Comparison of ENCODE assay signal across 8 cellular contexts in the genomic region with DNA sequence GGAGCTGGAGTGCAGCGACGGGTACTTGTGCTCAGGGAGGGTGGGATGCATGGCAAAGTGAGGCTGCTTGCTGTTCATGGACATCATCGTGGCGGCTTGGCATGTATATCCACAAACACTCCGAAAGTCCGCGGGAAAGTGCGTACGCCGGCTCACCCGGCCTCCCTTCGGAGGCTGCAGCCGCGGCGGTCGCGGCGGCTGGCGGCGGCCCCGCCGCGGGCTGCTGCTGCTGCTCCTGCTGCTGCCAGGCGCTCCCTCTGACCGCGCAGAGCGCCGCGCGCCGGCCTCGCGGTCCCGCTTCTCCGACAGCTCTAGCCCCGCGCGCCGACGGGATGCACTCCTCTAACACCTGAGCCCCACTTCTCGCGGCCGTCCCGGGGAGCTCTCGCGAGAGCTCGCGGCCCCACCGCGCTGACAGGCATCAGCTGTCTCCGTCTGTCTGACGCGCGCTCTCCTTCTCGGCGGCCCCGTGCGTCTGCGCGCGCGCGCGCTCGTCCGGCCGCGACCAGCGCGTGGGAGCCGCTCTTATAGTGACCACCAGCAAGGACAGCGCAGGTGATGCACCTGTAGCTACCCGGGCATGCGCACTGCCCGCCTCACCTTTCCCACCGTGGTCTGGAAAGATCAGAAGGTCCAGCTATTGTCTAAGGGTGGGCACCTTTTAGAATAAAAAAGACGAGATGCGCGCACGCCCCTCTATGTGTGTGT. TPM values are rescaled to one million over a fixed set of nuclear protein-coding genes. Genes with fewer than 3 reads are reported as not detected.
DNase-seq lines count a peak whose midpoint lies in the region; ATAC-seq and TF ChIP-seq lines count a peak whose summit lies in the region.

A gene with protein sequence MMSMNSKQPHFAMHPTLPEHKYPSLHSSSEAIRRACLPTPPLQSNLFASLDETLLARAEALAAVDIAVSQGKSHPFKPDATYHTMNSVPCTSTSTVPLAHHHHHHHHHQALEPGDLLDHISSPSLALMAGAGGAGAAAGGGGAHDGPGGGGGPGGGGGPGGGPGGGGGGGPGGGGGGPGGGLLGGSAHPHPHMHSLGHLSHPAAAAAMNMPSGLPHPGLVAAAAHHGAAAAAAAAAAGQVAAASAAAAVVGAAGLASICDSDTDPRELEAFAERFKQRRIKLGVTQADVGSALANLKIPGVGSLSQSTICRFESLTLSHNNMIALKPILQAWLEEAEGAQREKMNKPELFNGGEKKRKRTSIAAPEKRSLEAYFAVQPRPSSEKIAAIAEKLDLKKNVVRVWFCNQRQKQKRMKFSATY (minus strand): TSS at position 313 of the 708 bp plus-strand sequence. CDS start 226 bp downstream, at position 87.

- peak within 1 kb of the TSS; percentile 46 for H3K4me3 ChIP-seq in HL-60 (replicated peaks; ENCODE audit: insufficient read depth, low read length)
- H3K4me3 ChIP-seq in NT2/D1 (ENCODE audit: insufficient read length, low read depth): peak within 1 kb of the TSS; percentile 39
- H3K4me3 ChIP-seq in iPS-15b (ENCODE audit: low read depth, low read length): peak within 1 kb of the TSS; percentile 66

- peaks cover 79% of the 10 kb centered on the region for H3K27me3 ChIP-seq in HL-60 (ENCODE audit: insufficient read depth, poor library complexity, severe bottlenecking)
- peaks cover 96% of the 10 kb centered on the region for H3K27me3 ChIP-seq in NT2/D1 (ENCODE audit: insufficient read depth, insufficient read length)
- peaks cover 96% of the 10 kb centered on the region for H3K27me3 ChIP-seq in iPS-15b (ENCODE audit: control insufficient read depth, insufficient read depth, low read length)

- peak within 1 kb of the TSS; percentile 83 for H3K4me3 Mint-ChIP-seq in activated T-helper 2 cell treated with anti-CD3 and anti-CD28 coated beads, Interferon-gamma antibody, Interleukin-2, Interleukin-4, amounts not matched to agents 10 μg/mL and 5 μg/mL and 100 μg/mL, durations not matched to agents 14 hours and 24 hours and 36 hours (ENCODE audit: low read depth)

- H3K9me3 Mint-ChIP-seq in activated T-helper 2 cell treated with anti-CD3 and anti-CD28 coated beads, Interferon-gamma antibody, Interleukin-2, Interleukin-4, amounts not matched to agents 10 μg/mL and 5 μg/mL and 100 μg/mL, durations not matched to agents 14 hours and 24 hours and 36 hours: no peaks in the 10 kb centered on the region

- TF ChIP-seq CTCF in HL-60 (IDR thresholded peaks at IDR 0.05; ENCODE audit: insufficient read depth, low read length): no peak

- peak within 1 kb of the TSS; percentile 62 for H3K27ac Mint-ChIP-seq in activated T-helper 2 cell treated with anti-CD3 and anti-CD28 coated beads, Interferon-gamma antibody, Interleukin-2, Interleukin-4, amounts not matched to agents 10 μg/mL and 5 μg/mL and 100 μg/mL, durations not matched to agents 14 hours and 24 hours and 36 hours

- H3K4me1 Mint-ChIP-seq in activated T-helper 2 cell treated with anti-CD3 and anti-CD28 coated beads, Interferon-gamma antibody, Interleukin-2, Interleukin-4, amounts not matched to agents 10 μg/mL and 5 μg/mL and 100 μg/mL, durations not matched to agents 14 hours and 24 hours and 36 hours (ENCODE audit: low read depth): peaks cover 38% of the 10 kb centered on the region

- no peak within 1 kb of the TSS for H3K27ac ChIP-seq in HL-60 (replicated peaks)

- intact Hi-C loops in activated T-helper 2 cell treated with anti-CD3 and anti-CD28 coated beads, Interferon-gamma antibody, Interleukin-2, Interleukin-4, amounts not matched to agents 10 μg/mL and 5 μg/mL and 100 μg/mL, durations not matched to agents 14 hours and 24 hours and 36 hours (cut with micrococcal nuclease): loop anchor here (1.0 to 10.0 kb wide), 3 partner anchors 8 to 371 kb away; a partner anchor contains a TSS
- intact Hi-C loops in posterior cingulate gyrus (cut with DNase I): no loop called here

- peak; percentile 56 for DNase-seq in COLO829 (ENCODE audit: low spot score)
- DNase-seq in HL-60 (ENCODE audit: low read depth in 1 of 2, low spot score in 1 of 2): peak; percentile 64 to 77
- DNase-seq in NT2/D1 (ENCODE audit: low read depth, low spot score): no peak
- peak; percentile 68 for DNase-seq in activated T-helper 2 cell treated with anti-CD3 and anti-CD28 coated beads, Interferon-gamma antibody, Interleukin-2, Interleukin-4, amounts not matched to agents 10 μg/mL and 5 μg/mL and 100 μg/mL, durations not matched to agents 14 hours and 24 hours and 36 hours (ENCODE audit: low spot score)
- peak; percentile 58 to 69 (median 63) for DNase-seq in stimulated activated CD4-positive, alpha-beta T cell treated with anti-CD3 and anti-CD28 coated beads, Interleukin-12 subunit alpha, Interleukin-12 subunit beta, amount 100 ng/mL, for 48 hours (ENCODE audit: low read depth in 2 of 3, low spot score in 1 of 3)
- no peak for DNase-seq in posterior cingulate gyrus

- H3K9ac ChIP-seq in NT2/D1 (ENCODE audit: insufficient read length, low read depth) (peak within 1 kb of the TSS; percentile 42), iPS-15b (ENCODE audit: low read depth, low read length) (no peak within 1 kb of the TSS)

- H3K36me3 Mint-ChIP-seq in activated T-helper 2 cell treated with anti-CD3 and anti-CD28 coated beads, Interferon-gamma antibody, Interleukin-2, Interleukin-4, amounts not matched to agents 10 μg/mL and 5 μg/mL and 100 μg/mL, durations not matched to agents 14 hours and 24 hours and 36 hours (ENCODE audit: low read depth): peaks cover 6% of the 10 kb centered on the region

- H3K9me3 ChIP-seq in NT2/D1 (ENCODE audit: insufficient read depth, low read length) (no peaks in the 10 kb centered on the region), iPS-15b (ENCODE audit: control insufficient read depth, insufficient read depth, low read length) (no peaks in the 10 kb centered on the region)

- H3K36me3 ChIP-seq in NT2/D1 (ENCODE audit: insufficient read depth, insufficient read length, low read length): no peaks in the 10 kb centered on the region
- no peaks in the 10 kb centered on the region for H3K36me3 ChIP-seq in iPS-15b (ENCODE audit: control insufficient read depth, insufficient read depth, low read length)

- peak; percentile 91 for ATAC-seq in GM21360 (IDR thresholded peaks at IDR 0.05; ENCODE audit: unreplicated experiment)

- peaks cover 87% of the 10 kb centered on the region for H3K27me3 Mint-ChIP-seq in activated T-helper 2 cell treated with anti-CD3 and anti-CD28 coated beads, Interferon-gamma antibody, Interleukin-2, Interleukin-4, amounts not matched to agents 10 μg/mL and 5 μg/mL and 100 μg/mL, durations not matched to agents 14 hours and 24 hours and 36 hours (ENCODE audit: low read depth)

- H3K4me1 ChIP-seq in NT2/D1 (ENCODE audit: insufficient read depth, insufficient read length) (peaks cover 10% of the 10 kb centered on the region), iPS-15b (ENCODE audit: control insufficient read depth, insufficient read depth, low read length) (peaks cover 18% of the 10 kb centered on the region)

RNA-seq across cellular contexts. Expression of the gene that starts here (rescaled TPM):
- total RNA-seq in activated T-helper 2 cell treated with anti-CD3 and anti-CD28 coated beads, Interferon-gamma antibody, Interleukin-2, Interleukin-4, amounts not matched to agents 10 μg/mL and 5 μg/mL and 100 μg/mL, durations not matched to agents 14 hours and 24 hours and 36 hours: 0.11 TPM in 1 of 2 replicates, not detected in the other

Comparison
In these comparisons a context has a peak if more than half of its experiments do, and no peak if none do; other contexts are left out.
1. Peak in DNase-seq in activated T-helper 2 cell treated with anti-CD3 and anti-CD28 coated beads, Interferon-gamma antibody, Interleukin-2, Interleukin-4, amounts not matched to agents 10 μg/mL and 5 μg/mL and 100 μg/mL, durations not matched to agents 14 hours and 24 hours and 36 hours; RNA of the gene not detected or under 1 TPM.
2. DNase-seq: peak in COLO829 (single experiment), HL-60 (2 of 2) and stimulated activated CD4-positive, alpha-beta T cell treated with anti-CD3 and anti-CD28 coated beads, Interleukin-12 subunit alpha, Interleukin-12 subunit beta, amount 100 ng/mL, for 48 hours (3 of 3); none in NT2/D1 (single experiment) and posterior cingulate gyrus (0 of 10).
3. Peak in every context shown above with its lines, with median percentiles within 50 percentile points of each other: H3K4me3 ChIP-seq.